ENCODE assay signal across 8 cellular contexts in genomic region chr1:18954270-18955071, GRCh38. TPM values are rescaled to one million over a fixed set of nuclear protein-coding genes. Genes with fewer than 3 reads are reported as not detected.
DNase-seq lines count a peak whose midpoint lies in the region; TF ChIP-seq lines count a peak whose summit lies in the region.

No MANE protein-coding gene starts in this region.

- no peaks in the 10 kb centered on the region for H3K9me3 ChIP-seq in CD8-positive, alpha-beta memory T cell (ENCODE audit: low read length)
- no peaks in the 10 kb centered on the region for H3K9me3 ChIP-seq in esophagus (ENCODE audit: control insufficient read depth in 2 of 2, insufficient read depth in 1 of 2, low read depth in 1 of 2, low read length in 1 of 2)
- no peaks in the 10 kb centered on the region for H3K9me3 ChIP-seq in ovary

- peaks cover 0 to 21% (median 6%) of the 10 kb centered on the region in 3 donors for H3K36me3 Mint-ChIP-seq in CD8-positive, alpha-beta memory T cell

- H3K4me3 ChIP-seq in CD8-positive, alpha-beta memory T cell (ENCODE audit: low read length): peak overlapping the region; percentile 69
- peak overlapping the region; percentile 77 to 91 for H3K4me3 ChIP-seq in esophagus (ENCODE audit: low read depth in 1 of 2, low read length in 2 of 2)
- H3K4me3 ChIP-seq in ovary: peak overlapping the region; percentile 73

- 31 to 35% methylated on average over 7 of the region's 7 CpGs for WGBS in esophagus, 2 donors
- WGBS in ovary, 3 donors: 48 to 60% (median 59%) methylated on average over 7 of the region's 7 CpGs

- peak overlapping the region; percentile 60 for H3K27ac ChIP-seq in CD8-positive, alpha-beta memory T cell (ENCODE audit: low read depth, low read length)
- peak overlapping the region; percentile 82 for H3K27ac ChIP-seq in RWPE1
- H3K27ac ChIP-seq in esophagus (ENCODE audit: low read depth in 2 of 2, low read length in 1 of 2): peak overlapping the region; percentile 81 to 94
- no peak overlapping the region for H3K27ac ChIP-seq in ovary

- H3K4me1 Mint-ChIP-seq in CD8-positive, alpha-beta memory T cell: peaks cover 74 to 82% (median 75%) of the 10 kb centered on the region in 3 donors

- POLR2A ChIA-PET in CD8-positive, alpha-beta memory T cell (lab: Charles Lee): interaction anchor here (1.2 to 8.6 kb wide), 3 partner anchors 19 to 117 kb away, joined by 4 to 110 read pairs (median 5); no protein-coding TSS in a partner anchor
- POLR2A ChIA-PET in RWPE1 (lab: Yijun Ruan, JAX; ENCODE audit: low non-redundant PET): interaction anchor here (0.8 kb wide), 1 partner anchor 120 kb away, joined by 3 read pairs; no protein-coding TSS in a partner anchor

- no peak for TF ChIP-seq POLR2A in ovary (IDR thresholded peaks at IDR 0.05)

- peaks cover 72% of the 10 kb centered on the region for H3K4me1 ChIP-seq in CD8-positive, alpha-beta memory T cell (ENCODE audit: insufficient read depth, low read length)
- H3K4me1 ChIP-seq in esophagus (ENCODE audit: control insufficient read depth in 2 of 2, insufficient read depth in 2 of 2, low read length in 1 of 2): peaks cover 12 to 19% of the 10 kb centered on the region in 2 donors
- H3K4me1 ChIP-seq in ovary (ENCODE audit: insufficient read depth): peaks cover 19% of the 10 kb centered on the region

- DNase-seq in CD8-positive, alpha-beta memory T cell: no peak
- peak; percentile 32 for DNase-seq in RWPE1 (ENCODE audit: low spot score)
- no peak for DNase-seq in ovary
- DNase-seq in OCI-M2 (lab: John Stamatoyannopoulos, UW; ENCODE audit: unreplicated experiment): no peak
- DNase-seq in NCI-H1436 treated with DMSO at 0.1 percent for 48 hours (lab: John Stamatoyannopoulos, UW): no peak
- DNase-seq in cerebellum (ENCODE audit: low spot score): no peak
- DNase-seq in NCI-H446 (lab: John Stamatoyannopoulos, UW): no peak

- H3K36me3 ChIP-seq in CD8-positive, alpha-beta memory T cell (ENCODE audit: insufficient read depth, low read length): no peaks in the 10 kb centered on the region
- H3K36me3 ChIP-seq in esophagus (ENCODE audit: control insufficient read depth in 2 of 2, insufficient read depth in 2 of 2, low read length in 1 of 2): peaks cover 0 to 3% of the 10 kb centered on the region in 2 donors
- H3K36me3 ChIP-seq in ovary: no peaks in the 10 kb centered on the region

- TF ChIP-seq CTCF in RWPE1 (conservative IDR thresholded peaks at IDR 0.05; ENCODE audit: low read depth) (no peak), ovary (IDR thresholded peaks at IDR 0.05) (no peak)

- no peaks in the 10 kb centered on the region for H3K9me3 Mint-ChIP-seq in CD8-positive, alpha-beta memory T cell

- no peaks in the 10 kb centered on the region for H3K27me3 ChIP-seq in CD8-positive, alpha-beta memory T cell (ENCODE audit: insufficient read depth, low read length, poor library complexity, severe bottlenecking)
- H3K27me3 ChIP-seq in esophagus (ENCODE audit: control insufficient read depth in 1 of 2, insufficient read depth in 2 of 2, low read length in 2 of 2) (no peaks in the 10 kb centered on the region), ovary (no peaks in the 10 kb centered on the region)

- intact Hi-C loops in ovary (cut with DNase I): loop anchor here in 3 of 4 donors (5.0 to 10.0 kb wide), 3 partner anchors 32 to 50 kb away; partner anchors contain the start of gene ALDH4A1 (in 1 of the 3)

- CTCF ChIA-PET in CD8-positive, alpha-beta memory T cell (lab: Charles Lee): interaction anchor here (1.4 to 6.7 kb wide), 4 partner anchors 18 to 40 kb away, joined by 8 to 36 read pairs (median 22); no protein-coding TSS in a partner anchor
- CTCF ChIA-PET in RWPE1 (lab: Yijun Ruan, JAX): interaction anchor here (0.6 to 2.6 kb wide), 4 partner anchors 28 to 349 kb away, joined by 3 to 13 read pairs (median 6); no protein-coding TSS in a partner anchor

- no peak for TF ChIP-seq EP300 in ovary (IDR thresholded peaks at IDR 0.05)

- H3K27me3 Mint-ChIP-seq in CD8-positive, alpha-beta memory T cell: peaks cover 0 to 4% of the 10 kb centered on the region in 2 donors

- peak overlapping the region; percentile 95 to 100 (median 100) for H3K27ac Mint-ChIP-seq in CD8-positive, alpha-beta memory T cell

- H3K4me3 Mint-ChIP-seq in CD8-positive, alpha-beta memory T cell: peak overlapping the region; percentile 93 to 98 (median 95)

RNA-seq across cellular contexts. Expression of gene IFFO2, which starts 2.0 kb away (rescaled TPM):
- 10 to 100 TPM; 33.1 to 37.7 TPM for total RNA-seq in CD8-positive, alpha-beta memory T cell
- 3.2 TPM for polyA plus RNA-seq in CD8-positive, alpha-beta memory T cell
- polyA plus RNA-seq in esophagus: 10 to 100 TPM; 28.7 to 51.9 TPM
- 10 to 100 TPM in 1 of 7 donors, 1 to 10 TPM in 6; 3.6 to 11.2 (median 6.2) TPM for total RNA-seq in ovary
- 1 to 10 TPM; 3.4 to 6.3 TPM for polyA plus RNA-seq in ovary
- 6.5 TPM for total RNA-seq in cerebellum

RNA-seq across cellular contexts. Expression of gene ALDH4A1, which starts 52.1 kb away (rescaled TPM):
- 1 to 10 TPM; 9.3 to 9.5 TPM for total RNA-seq in CD8-positive, alpha-beta memory T cell
- 1.4 TPM for polyA plus RNA-seq in CD8-positive, alpha-beta memory T cell
- polyA plus RNA-seq in esophagus (10 to 100 TPM; 34.7 to 39.6 TPM), ovary (1 to 10 TPM; 2.8 to 9.7 TPM)
- total RNA-seq in ovary (10 to 100 TPM in 1 of 7 donors, 1 to 10 TPM in 6; 4.4 to 13.9 (median 8.0) TPM), cerebellum (6.6 TPM)

Comparison
In these comparisons a context has a peak if more than half of its experiments do, and no peak if none do; other contexts are left out.
1. H3K27ac ChIP-seq: peak in CD8-positive, alpha-beta memory T cell (single experiment), RWPE1 (single experiment) and esophagus (2 of 2); none in ovary (0 of 2).
2. Peak in every context shown above with its lines, with median percentiles within 50 percentile points of each other: H3K4me3 ChIP-seq.